In the genomic region with DNA sequence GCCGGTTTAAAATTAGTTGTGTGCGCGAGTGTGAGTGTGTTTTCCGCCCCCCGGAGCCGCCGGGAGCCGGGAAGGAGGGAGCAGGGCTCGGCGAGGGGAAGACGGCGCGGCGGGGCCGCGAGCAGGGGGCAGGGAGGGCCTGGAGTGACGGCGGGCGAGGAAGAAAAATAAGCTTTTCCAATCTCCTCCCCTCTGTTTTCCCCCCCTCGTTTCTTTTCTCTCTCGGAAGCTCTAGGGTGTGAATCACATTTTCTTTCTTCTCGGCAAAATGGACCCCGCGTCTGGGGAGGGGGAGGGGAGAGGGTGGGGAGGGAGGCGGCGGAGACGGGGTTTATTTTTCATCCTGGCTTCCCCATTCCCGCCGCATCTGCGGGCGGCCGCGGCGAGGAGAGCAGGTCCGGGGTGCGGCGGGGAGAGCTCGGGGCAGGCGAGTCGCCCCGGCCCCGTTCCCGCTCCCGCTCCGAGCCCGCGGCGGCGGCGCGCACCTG, we compare ENCODE assay signal across 8 cellular contexts. TPM values are rescaled to one million over a fixed set of nuclear protein-coding genes. Genes with fewer than 3 reads are reported as not detected.
DNase-seq lines count a peak whose midpoint lies in the region; ATAC-seq and TF ChIP-seq lines count a peak whose summit lies in the region.

No MANE protein-coding gene starts in this region.

- H3K4me3 Mint-ChIP-seq in CD14-positive monocyte: peak overlapping the region; percentile 88 to 96
- peak overlapping the region; percentile 94 for H3K4me3 Mint-ChIP-seq in activated naive CD8-positive, alpha-beta T cell treated with anti-CD3 and anti-CD28 coated beads, Interleukin-2, amount 50 U/mL, for 24 hours

- peak overlapping the region; percentile 68 for H3K9ac ChIP-seq in parathyroid adenoma

- intact Hi-C loops in CD14-positive monocyte (cut with micrococcal nuclease) (loop anchor here (2.0 to 10.0 kb wide), 2 partner anchors 36 to 58 kb away; partner anchors contain the start of genes TBCC (in 2 of the 2) and PRPH2 (in 1 of the 2)), cardiac septum (cut with DNase I) (loop anchor here (1.0 to 5.0 kb wide), 3 partner anchors 36 to 95 kb away; partner anchors contain the start of genes RPL7L1 and TBCC), tibial artery (cut with DNase I; ENCODE audit: low total_unique reads) (loop anchor here (2.0 kb wide), 1 partner anchor 36 kb away; the partner anchor contains the start of gene TBCC)

- peak overlapping the region in 6 of 7 donors; percentile 94 to 99 (median 98) for H3K27ac Mint-ChIP-seq in CD14-positive monocyte
- H3K27ac Mint-ChIP-seq in activated naive CD8-positive, alpha-beta T cell treated with anti-CD3 and anti-CD28 coated beads, Interleukin-2, amount 50 U/mL, for 24 hours: peak overlapping the region; percentile 100

- H3K27me3 Mint-ChIP-seq in CD14-positive monocyte (ENCODE audit: low read depth in 3 of 3): no peaks in the 10 kb centered on the region
- H3K27me3 Mint-ChIP-seq in activated naive CD8-positive, alpha-beta T cell treated with anti-CD3 and anti-CD28 coated beads, Interleukin-2, amount 50 U/mL, for 24 hours: no peaks in the 10 kb centered on the region

- peaks cover 26% of the 10 kb centered on the region for H3K79me2 ChIP-seq in parathyroid adenoma

- H3K9me3 ChIP-seq in parathyroid adenoma (ENCODE audit: control insufficient read depth, low read length): no peaks in the 10 kb centered on the region
- H3K9me3 ChIP-seq in tibial artery: no peaks in the 10 kb centered on the region

- ATAC-seq in GM21423 (IDR thresholded peaks at IDR 0.05; ENCODE audit: unreplicated experiment): peak; percentile 26
- ATAC-seq in activated naive CD8-positive, alpha-beta T cell treated with anti-CD3 and anti-CD28 coated beads, Interleukin-2, amount 50 U/mL, for 24 hours: peak; percentile 58

- DNase-seq in CD14-positive monocyte (ENCODE audit: low spot score): peak; percentile 80
- DNase-seq in NCI-H1048 (lab: John Stamatoyannopoulos, UW): peak; percentile 38
- peak; percentile 79 for DNase-seq in SW480 (ENCODE audit: low spot score)
- peak; percentile 74 for DNase-seq in activated naive CD8-positive, alpha-beta T cell treated with anti-CD3 and anti-CD28 coated beads, Interleukin-2, amount 50 U/mL, for 24 hours
- DNase-seq in cardiac septum (ENCODE audit: low spot score): peak; percentile 90
- peak; percentile 77 to 91 for DNase-seq in tibial artery

- H3K36me3 ChIP-seq in parathyroid adenoma (ENCODE audit: control insufficient read depth, insufficient read depth, low read length) (no peaks in the 10 kb centered on the region), tibial artery (no peaks in the 10 kb centered on the region)

- H3K36me3 Mint-ChIP-seq in CD14-positive monocyte: no peaks in the 10 kb centered on the region
- H3K36me3 Mint-ChIP-seq in activated naive CD8-positive, alpha-beta T cell treated with anti-CD3 and anti-CD28 coated beads, Interleukin-2, amount 50 U/mL, for 24 hours (ENCODE audit: low read depth): peaks cover 16% of the 10 kb centered on the region

- peaks cover 11% of the 10 kb centered on the region for H3K4me1 Mint-ChIP-seq in CD14-positive monocyte
- H3K4me1 Mint-ChIP-seq in activated naive CD8-positive, alpha-beta T cell treated with anti-CD3 and anti-CD28 coated beads, Interleukin-2, amount 50 U/mL, for 24 hours: peaks cover 20% of the 10 kb centered on the region

- H3K4me1 ChIP-seq in parathyroid adenoma: peaks cover 20% of the 10 kb centered on the region
- H3K4me1 ChIP-seq in tibial artery: peaks cover 0 to 41% (median 24%) of the 10 kb centered on the region in 4 donors

- peak overlapping the region; percentile 88 for H3K4me2 ChIP-seq in parathyroid adenoma (ENCODE audit: low read length)

- TF ChIP-seq CTCF in CD14-positive monocyte (IDR thresholded peaks at IDR 0.05): no peak
- no peak for TF ChIP-seq CTCF in parathyroid adenoma (IDR thresholded peaks at IDR 0.05)
- no peak for TF ChIP-seq CTCF in tibial artery (IDR thresholded peaks at IDR 0.05)

- peak overlapping the region; percentile 99 for H3K4me3 ChIP-seq in parathyroid adenoma (ENCODE audit: low read depth, low read length)
- H3K4me3 ChIP-seq in tibial artery: peak overlapping the region; percentile 73 to 85

- peaks cover 0 to 2% (median 0%) of the 10 kb centered on the region in 7 donors for H3K9me3 Mint-ChIP-seq in CD14-positive monocyte
- H3K9me3 Mint-ChIP-seq in activated naive CD8-positive, alpha-beta T cell treated with anti-CD3 and anti-CD28 coated beads, Interleukin-2, amount 50 U/mL, for 24 hours: no peaks in the 10 kb centered on the region

- H3K27ac ChIP-seq in parathyroid adenoma (peak overlapping the region; percentile 99), tibial artery (peak overlapping the region; percentile 99)

- no peaks in the 10 kb centered on the region for H3K27me3 ChIP-seq in parathyroid adenoma (ENCODE audit: control insufficient read depth, insufficient read depth, low read length)
- no peaks in the 10 kb centered on the region for H3K27me3 ChIP-seq in tibial artery

- peak overlapping the region; percentile 71 for H2AFZ ChIP-seq in parathyroid adenoma

RNA-seq across cellular contexts. Expression of gene BICRAL, which starts 0.9 kb away (rescaled TPM):
- 1 to 10 TPM; 1.6 to 2.2 TPM for polyA plus RNA-seq in CD14-positive monocyte
- total RNA-seq in cardiac septum: 11.3 TPM

RNA-seq across cellular contexts. Expression of gene TBCC, which starts 36.8 kb away (rescaled TPM):
- 10 to 100 TPM; 30.7 to 31.3 TPM for polyA plus RNA-seq in CD14-positive monocyte
- 11.0 TPM for total RNA-seq in cardiac septum

Comparison
In these comparisons a context has a peak if more than half of its experiments do, and no peak if none do; other contexts are left out.
1. Peak in every context shown above with its lines: DNase-seq, ATAC-seq, H3K4me3 ChIP-seq and H3K27ac ChIP-seq.
2. DNase-seq: peak in every context shown above with its lines; median percentile 90 in cardiac septum; 84 in tibial artery; 80 in CD14-positive monocyte; 79 in SW480; 74 in activated naive CD8-positive, alpha-beta T cell treated with anti-CD3 and anti-CD28 coated beads, Interleukin-2, amount 50 U/mL, for 24 hours; 38 in NCI-H1048.